Comparison of ENCODE assay signal across 1 cellular context in genomic region chr11:47189100-47189834, GRCh38.
TF ChIP-seq lines count a peak whose summit lies in the region.

No MANE protein-coding gene starts in this region.

TF ChIP-seq in HepG2, 621 proteins besides CTCF, POLR2A, EP300 and RAD21 (continues in another document):
- TF ChIP-seq TFDP1 (CRISPR knock-in tag; IDR thresholded peaks at IDR 0.05; ENCODE audit: borderline replicate concordance) (peak; percentile 14; the same call in 1 of the 2 replicates), FOXO1 (CRISPR knock-in tag; IDR thresholded peaks at IDR 0.05) (peak; percentile 95), FOXC1 (CRISPR knock-in tag; IDR thresholded peaks at IDR 0.05; ENCODE audit: borderline replicate concordance) (no peak), MBNL3 (CRISPR knock-in tag; conservative IDR thresholded peaks at IDR 0.05) (no peak), TFDP2 (CRISPR knock-in tag; IDR thresholded peaks at IDR 0.05) (0 out of 2 replicates have a peak, but pooled peaks have one; percentile 20), USF2 (IDR thresholded peaks at IDR 0.05; ENCODE audit: low read depth, low read length) (peak; percentile 90), USF2 (CRISPR knock-in tag; IDR thresholded peaks at IDR 0.05; ENCODE audit: borderline replicate concordance) (peak; percentile 90; the same call in 1 of the 2 replicates), ETV5 (CRISPR knock-in tag; IDR thresholded peaks at IDR 0.05; ENCODE audit: borderline replicate concordance) (peak; percentile 80), CREM (IDR thresholded peaks at IDR 0.05) (peak; percentile 73; the same call in 1 of the 2 replicates), CREM (CRISPR knock-in tag; IDR thresholded peaks at IDR 0.05) (no peak), MAZ (IDR thresholded peaks at IDR 0.05; ENCODE audit: borderline replicate concordance, low read depth, low read length) (no peak), MAZ (CRISPR knock-in tag; IDR thresholded peaks at IDR 0.05; ENCODE audit: low read depth) (0 out of 2 replicates have a peak, but pooled peaks have one; percentile 23), ZSCAN20 (CRISPR knock-in tag; IDR thresholded peaks at IDR 0.05; ENCODE audit: borderline replicate concordance) (no peak), ZBED4 (CRISPR knock-in tag; IDR thresholded peaks at IDR 0.05; ENCODE audit: borderline replicate concordance) (peak; percentile 33; the same call in 1 of the 2 replicates), PPARG (CRISPR knock-in tag; conservative IDR thresholded peaks at IDR 0.05) (peak; percentile 88; the same call in 1 of the 2 replicates), HOXA3 (CRISPR knock-in tag; IDR thresholded peaks at IDR 0.05) (peak; percentile 66; the same call in 1 of the 2 replicates), ZNF574 (CRISPR knock-in tag; IDR thresholded peaks at IDR 0.05) (peak; percentile 50), TRIM24 (CRISPR knock-in tag; IDR thresholded peaks at IDR 0.05) (peak; percentile 83; the same call in 1 of the 2 replicates), HINFP (CRISPR knock-in tag; IDR thresholded peaks at IDR 0.05; ENCODE audit: low read depth) (no peak), ZNF660 (CRISPR knock-in tag; IDR thresholded peaks at IDR 0.05; ENCODE audit: borderline replicate concordance, low read depth) (no peak), FOXA3 (CRISPR knock-in tag; IDR thresholded peaks at IDR 0.05) (peak; percentile 97), NFKBIZ (CRISPR knock-in tag; IDR thresholded peaks at IDR 0.05) (peak; percentile 34; the same call in 1 of the 2 replicates), ZNF33B (CRISPR knock-in tag; IDR thresholded peaks at IDR 0.05) (no peak), THAP11 (CRISPR knock-in tag; IDR thresholded peaks at IDR 0.05) (peak; percentile 88), XRCC5 (optimal IDR thresholded peaks at IDR 0.05; ENCODE audit: low read length) (peak; percentile 10), TCF12 (IDR thresholded peaks at IDR 0.05) (no peak), TCF12 (CRISPR knock-in tag; IDR thresholded peaks at IDR 0.05) (peak; percentile 24; the same call in 1 of the 2 replicates), ZBTB37 (CRISPR knock-in tag; IDR thresholded peaks at IDR 0.05) (no peak), ARID5B (CRISPR knock-in tag; IDR thresholded peaks at IDR 0.05) (peak; percentile 98), NR2F1 (CRISPR knock-in tag; IDR thresholded peaks at IDR 0.05) (0 out of 4 replicates have a peak, but pooled peaks of 1 of the 2 experiments have one; percentile 39), KDM6A (CRISPR knock-in tag; IDR thresholded peaks at IDR 0.05; ENCODE audit: low read depth) (peak; percentile 94), MYPOP (CRISPR knock-in tag; IDR thresholded peaks at IDR 0.05) (peak; percentile 58; the same call in 1 of the 2 replicates), ATF3 (CRISPR knock-in tag; IDR thresholded peaks at IDR 0.05) (peak; percentile 99), TBL1XR1 (IDR thresholded peaks at IDR 0.05; ENCODE audit: borderline replicate concordance, low read length, partially characterized antibody) (peak; percentile 72), ZNF614 (CRISPR knock-in tag; IDR thresholded peaks at IDR 0.05; ENCODE audit: borderline replicate concordance) (0 out of 2 replicates have a peak, but pooled peaks have one; percentile 69), POGZ (CRISPR knock-in tag; IDR thresholded peaks at IDR 0.05) (peak; percentile 61; the same call in 1 of the 2 replicates), NR2F6 (IDR thresholded peaks at IDR 0.05) (peak; percentile 59), NR2F6 (CRISPR knock-in tag; IDR thresholded peaks at IDR 0.05) (peak; percentile 82), ATAD3A (CRISPR knock-in tag; IDR thresholded peaks at IDR 0.05) (no peak), ZNF792 (CRISPR knock-in tag; IDR thresholded peaks at IDR 0.05) (peak; percentile 27; the same call in 1 of the 2 replicates)
